7 cellular contexts compared by ENCODE assay signal in genomic region chr18:11609488-11609887, GRCh38. TPM values are rescaled to one million over a fixed set of nuclear protein-coding genes. Genes with fewer than 3 reads are reported as not detected.
"Had no signal": no experiment of that assay in that cellular context is flagged by ENCODE, and none has a peak within 500 bp of the region (broad histone marks: within the 10 kb centered on the region; RNA-seq: fewer than 3 reads in every experiment).

Gene SLC35G4, plus strand, starts transcription at chr18:11609596. Its CDS starts 0 bp downstream, at chr18:11609596.

RNA-seq across cellular contexts. Expression of gene SLC35G4, which starts in this region (rescaled TPM):
- total RNA-seq: GM23248, H4, H7, HepG2, HFFc6, HT1080 had no signal
- polyA plus RNA-seq: GM23248, HepG2, IgD-negative memory B cell had no signal
